In genomic region chr1:211606914-211607751, GRCh38 we compare ENCODE assay signal across 9 cellular contexts. TPM values are rescaled to one million over a fixed set of nuclear protein-coding genes. Genes with fewer than 3 reads are reported as not detected.
A peak's percentile ranks its signal among the peaks of the same experiment; 100 is the strongest.
DNase-seq lines count a peak whose midpoint lies in the region; ATAC-seq, FAIRE-seq and TF ChIP-seq lines count a peak whose summit lies in the region.
"Had no signal": no experiment of that assay in that cellular context is flagged by ENCODE, and none has a peak within 500 bp of the region (broad histone marks: within the 10 kb centered on the region; RNA-seq: fewer than 3 reads in every experiment).

No MANE protein-coding gene starts in this region.

- ATAC-seq in GM21423 (IDR thresholded peaks at IDR 0.05; ENCODE audit: unreplicated experiment) (peak; percentile 86), HG03571 (IDR thresholded peaks at IDR 0.05; ENCODE audit: unreplicated experiment) (peak; percentile 88)

- H3K27ac Mint-ChIP-seq in activated naive CD4-positive, alpha-beta T cell treated with anti-CD3 and anti-CD28 coated beads, Interleukin-2, amount 50 U/mL, for 24 hours, result peak overlapping the region; percentile 19
- peak overlapping the region; percentile 58 for H3K27ac Mint-ChIP-seq in osteocyte (ENCODE audit: unreplicated experiment)

- no peak; the same call in 1 of the 2 replicates for TF ChIP-seq POLR2A in GM12892 (IDR thresholded peaks at IDR 0.05; ENCODE audit: low read depth, low read length)

- H3K4me1 Mint-ChIP-seq in activated naive CD4-positive, alpha-beta T cell treated with anti-CD3 and anti-CD28 coated beads, Interleukin-2, amount 50 U/mL, for 24 hours, result peaks cover 13% of the 10 kb centered on the region
- H3K4me1 Mint-ChIP-seq in osteocyte (ENCODE audit: unreplicated experiment), result peaks cover 31% of the 10 kb centered on the region

- H3K36me3 Mint-ChIP-seq in activated naive CD4-positive, alpha-beta T cell treated with anti-CD3 and anti-CD28 coated beads, Interleukin-2, amount 50 U/mL, for 24 hours, result no peaks in the 10 kb centered on the region
- no peaks in the 10 kb centered on the region for H3K36me3 Mint-ChIP-seq in osteocyte (ENCODE audit: unreplicated experiment)

- no peak for TF ChIP-seq CTCF in osteocyte (IDR thresholded peaks at IDR 0.05)

- no peaks in the 10 kb centered on the region for H3K9me3 Mint-ChIP-seq in activated naive CD4-positive, alpha-beta T cell treated with anti-CD3 and anti-CD28 coated beads, Interleukin-2, amount 50 U/mL, for 24 hours
- H3K9me3 Mint-ChIP-seq in osteocyte (ENCODE audit: unreplicated experiment), result no peaks in the 10 kb centered on the region

- no peak for FAIRE-seq in GM12892 (lab: Jason Lieb, UNC)
- FAIRE-seq: endometrium had no signal

- no peaks in the 10 kb centered on the region for H3K27me3 Mint-ChIP-seq in activated naive CD4-positive, alpha-beta T cell treated with anti-CD3 and anti-CD28 coated beads, Interleukin-2, amount 50 U/mL, for 24 hours
- H3K27me3 Mint-ChIP-seq in osteocyte (ENCODE audit: unreplicated experiment), result no peaks in the 10 kb centered on the region

- DNase-seq in GM12892 (ENCODE audit: insufficient read length) (peak; percentile 59), osteocyte (ENCODE audit: extremely low spot score, unreplicated experiment) (no peak), NCI-H226 (no peak), NK-92 (lab: John Stamatoyannopoulos, UW; ENCODE audit: unreplicated experiment) (no peak), cerebellar nuclear complex (lab: John Stamatoyannopoulos, UW) (no peak)

- H3K4me3 Mint-ChIP-seq in activated naive CD4-positive, alpha-beta T cell treated with anti-CD3 and anti-CD28 coated beads, Interleukin-2, amount 50 U/mL, for 24 hours, result peak overlapping the region; percentile 79
- no peak overlapping the region for H3K4me3 Mint-ChIP-seq in osteocyte (ENCODE audit: unreplicated experiment)

RNA-seq across cellular contexts. Expression of gene SLC30A1, which starts 28.2 kb away (rescaled TPM):
- 4.7 TPM for polyA plus RNA-seq in GM12892 (2012; ENCODE audit: missing spikeins)
- 12.1 and 14.2 TPM in 2 replicates for total RNA-seq in osteocyte
